16 cellular contexts compared by ENCODE assay signal in genomic region chr5:50867140-50867539, GRCh38.
"Had no signal": no experiment of that assay in that cellular context is flagged by ENCODE, and none has a peak within 500 bp of the region (broad histone marks: within the 10 kb centered on the region; RNA-seq: fewer than 3 reads in every experiment).

No MANE protein-coding gene starts in this region.

- DNase-seq: colonic mucosa; dermis blood vessel endothelial cell; effector CD8-positive, alpha-beta T cell; gastrocnemius medialis; kidney; naive thymus-derived CD4-positive, alpha-beta T cell; nephron progenitor cell; ovary; right lobe of liver; stimulated activated CD4-positive, alpha-beta T cell treated with anti-CD3 and anti-CD28 coated beads, Interleukin-4, amount 100 ng/mL, for 1 hour; stimulated activated CD8-positive, alpha-beta memory T cell treated with anti-CD3 and anti-CD28 coated beads, Interleukin-4, amount 100 ng/mL, for 48 hours; stimulated activated naive CD8-positive, alpha-beta T cell treated with anti-CD3 and anti-CD28 coated beads, Interleukin-15, Interleukin-2, amounts not matched to agents 100 U/mL and 50 U/mL, for 24 hours; thyroid gland had no signal

- H3K9me3 ChIP-seq: colonic mucosa, gastrocnemius medialis, ovary, right lobe of liver, suprapubic skin, thyroid gland had no signal

- FAIRE-seq: endometrium, kidney, urothelium cell line had no signal

- H3K4me1 ChIP-seq: colonic mucosa, gastrocnemius medialis, right lobe of liver, suprapubic skin, thyroid gland had no signal

- H3K27ac ChIP-seq: colonic mucosa, gastrocnemius medialis, ovary, right lobe of liver, suprapubic skin, thyroid gland had no signal

- H3K36me3 ChIP-seq: colonic mucosa, gastrocnemius medialis, ovary, right lobe of liver, suprapubic skin, thyroid gland had no signal

- H3K4me3 ChIP-seq: colonic mucosa, gastrocnemius medialis, ovary, right lobe of liver, suprapubic skin, thyroid gland had no signal
